Comparison of ENCODE assay signal across 1 cellular context in genomic region chr2:10422251-10422650, GRCh38.
TF ChIP-seq lines count a peak whose summit lies in the region.

No MANE protein-coding gene starts in this region.

TF ChIP-seq in IMR-90, 13 proteins besides CTCF, POLR2A, EP300 and RAD21:
- TF ChIP-seq BHLHE40 (IDR thresholded peaks at IDR 0.05; ENCODE audit: low read depth, low read length) (no peak), MAZ (IDR thresholded peaks at IDR 0.05; ENCODE audit: borderline replicate concordance, low read depth, low read length) (no peak), FOS (IDR thresholded peaks at IDR 0.05; ENCODE audit: low read depth, low read length) (no peak), CEBPB (IDR thresholded peaks at IDR 0.05; ENCODE audit: low read depth, low read length) (no peak), NFE2L2 (IDR thresholded peaks at IDR 0.05; ENCODE audit: low read depth, low read length) (no peak), RCOR1 (IDR thresholded peaks at IDR 0.05; ENCODE audit: insufficient replicate concordance, low read length) (no peak), CHD1 (IDR thresholded peaks at IDR 0.05; ENCODE audit: low read depth, low read length) (no peak), MAFK (IDR thresholded peaks at IDR 0.05; ENCODE audit: low read depth, low read length) (no peak), RFX5 (IDR thresholded peaks at IDR 0.05; ENCODE audit: low read depth, low read length) (no peak), MXI1 (IDR thresholded peaks at IDR 0.05; ENCODE audit: borderline replicate concordance, low read depth, low read length) (no peak), SMC3 (IDR thresholded peaks at IDR 0.05; ENCODE audit: low read depth, low read length) (no peak), ELK1 (IDR thresholded peaks at IDR 0.05; ENCODE audit: borderline replicate concordance, low read depth, low read length) (no peak), USF2 (IDR thresholded peaks at IDR 0.05; ENCODE audit: low read depth, low read length) (no peak)
TF ChIP-seq in IMR-90: peak in this region for 0.
